1 cellular context compared by ENCODE assay signal in genomic region chr3:99646107-99646435, GRCh38.
TF ChIP-seq lines count a peak whose summit lies in the region.

No MANE protein-coding gene starts in this region.

TF ChIP-seq in WTC11, 78 proteins besides CTCF, POLR2A, EP300 and RAD21 (continued from another document):
- TF ChIP-seq, protein P1, sequence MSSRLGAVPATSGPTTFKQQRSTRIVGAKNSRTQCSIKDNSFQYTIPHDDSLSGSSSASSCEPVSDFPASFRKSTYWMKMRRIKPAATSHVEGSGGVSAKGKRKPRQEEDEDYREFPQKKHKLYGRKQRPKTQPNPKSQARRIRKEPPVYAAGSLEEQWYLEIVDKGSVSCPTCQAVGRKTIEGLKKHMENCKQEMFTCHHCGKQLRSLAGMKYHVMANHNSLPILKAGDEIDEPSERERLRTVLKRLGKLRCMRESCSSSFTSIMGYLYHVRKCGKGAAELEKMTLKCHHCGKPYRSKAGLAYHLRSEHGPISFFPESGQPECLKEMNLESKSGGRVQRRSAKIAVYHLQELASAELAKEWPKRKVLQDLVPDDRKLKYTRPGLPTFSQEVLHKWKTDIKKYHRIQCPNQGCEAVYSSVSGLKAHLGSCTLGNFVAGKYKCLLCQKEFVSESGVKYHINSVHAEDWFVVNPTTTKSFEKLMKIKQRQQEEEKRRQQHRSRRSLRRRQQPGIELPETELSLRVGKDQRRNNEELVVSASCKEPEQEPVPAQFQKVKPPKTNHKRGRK (CRISPR knock-in tag; IDR thresholded peaks at IDR 0.05; ENCODE audit: borderline replicate concordance): no peak
